In genomic region chr10:59945991-59946390, GRCh38 we compare ENCODE assay signal across 23 cellular contexts.
"Had no signal": no experiment of that assay in that cellular context is flagged by ENCODE, and none has a peak within 500 bp of the region (broad histone marks: within the 10 kb centered on the region; RNA-seq: fewer than 3 reads in every experiment).

No MANE protein-coding gene starts in this region.

- H3K36me3 ChIP-seq: esophagus squamous epithelium, lower lobe of right lung, ovary, sigmoid colon, stomach, thyroid gland, vagina had no signal

- H3K9me3 ChIP-seq: esophagus squamous epithelium, lower lobe of right lung, ovary, psoas muscle, sigmoid colon, stomach, thyroid gland, vagina had no signal

- H3K27ac Mint-ChIP-seq: dendritic cell treated with granulocyte-macrophage colony-stimulating factor and Interleukin-4, amounts not matched to agents 40 ng/mL and 50 ng/mL, for 4 days; natural killer cell; stimulated activated effector memory CD8-positive, alpha-beta T cell treated with anti-CD3 and anti-CD28 coated beads, Interleukin-12 subunit alpha, Interleukin-12 subunit beta, amount 100 ng/mL, for 72 hours had no signal

- H3K27ac ChIP-seq: esophagus squamous epithelium, lower lobe of right lung, ovary, psoas muscle, sigmoid colon, stomach, thyroid gland, vagina had no signal

- H3K4me1 ChIP-seq: esophagus squamous epithelium, lower lobe of right lung, psoas muscle, sigmoid colon, thyroid gland, vagina had no signal

- H3K27me3 ChIP-seq: esophagus squamous epithelium, ovary, sigmoid colon, stomach, thyroid gland, vagina had no signal

- H3K36me3 Mint-ChIP-seq: natural killer cell; stimulated activated effector memory CD8-positive, alpha-beta T cell treated with anti-CD3 and anti-CD28 coated beads, Interleukin-12 subunit alpha, Interleukin-12 subunit beta, amount 100 ng/mL, for 72 hours had no signal

- DNase-seq: effector memory CD4-positive, alpha-beta T cell; erythroblast; esophagus squamous epithelium; foreskin melanocyte; hypothalamus; left ventricle myocardium superior; lower lobe of right lung; natural killer cell; occipital lobe; ovary; posterior cingulate gyrus; psoas muscle; right cardiac atrium; sigmoid colon; stimulated activated CD4-positive, alpha-beta T cell treated with anti-CD3 and anti-CD28 coated beads, Interleukin-2, amount 100 ng/mL, for 24 hours; stimulated activated CD4-positive, alpha-beta T cell treated with anti-CD3 and anti-CD28 coated beads, Interleukin-4, amount 100 ng/mL, for 24 hours; stimulated activated naive CD4-positive, alpha-beta T cell treated with Interleukin-2 at 50 U/mL for 16 hours; stomach; thyroid gland; trophoblast cell had no signal

- H3K9me3 Mint-ChIP-seq: dendritic cell treated with granulocyte-macrophage colony-stimulating factor and Interleukin-4, amounts not matched to agents 40 ng/mL and 50 ng/mL, for 4 days; natural killer cell; stimulated activated effector memory CD8-positive, alpha-beta T cell treated with anti-CD3 and anti-CD28 coated beads, Interleukin-12 subunit alpha, Interleukin-12 subunit beta, amount 100 ng/mL, for 72 hours had no signal

- H3K4me1 Mint-ChIP-seq: natural killer cell; stimulated activated effector memory CD8-positive, alpha-beta T cell treated with anti-CD3 and anti-CD28 coated beads, Interleukin-12 subunit alpha, Interleukin-12 subunit beta, amount 100 ng/mL, for 72 hours had no signal

- H3K27me3 Mint-ChIP-seq: dendritic cell treated with granulocyte-macrophage colony-stimulating factor and Interleukin-4, amounts not matched to agents 40 ng/mL and 50 ng/mL, for 4 days had no signal

- H3K4me3 ChIP-seq: esophagus squamous epithelium, lower lobe of right lung, ovary, psoas muscle, sigmoid colon, stomach, thyroid gland, vagina had no signal

- H3K4me3 Mint-ChIP-seq: dendritic cell treated with granulocyte-macrophage colony-stimulating factor and Interleukin-4, amounts not matched to agents 40 ng/mL and 50 ng/mL, for 4 days; natural killer cell; stimulated activated effector memory CD8-positive, alpha-beta T cell treated with anti-CD3 and anti-CD28 coated beads, Interleukin-12 subunit alpha, Interleukin-12 subunit beta, amount 100 ng/mL, for 72 hours had no signal
